ENCODE assay signal across 9 cellular contexts in genomic region chr5:127942246-127943060, GRCh38.
DNase-seq lines count a peak whose midpoint lies in the region; ATAC-seq and TF ChIP-seq lines count a peak whose summit lies in the region.
"Had no signal": no experiment of that assay in that cellular context is flagged by ENCODE, and none has a peak within 500 bp of the region (broad histone marks: within the 10 kb centered on the region; RNA-seq: fewer than 3 reads in every experiment).

No MANE protein-coding gene starts in this region.

- ATAC-seq in HG02870 (IDR thresholded peaks at IDR 0.05; ENCODE audit: unreplicated experiment), result peak; percentile 39
- ATAC-seq in stimulated activated naive B cell treated with anti-CD40 and anti-IgM and Interleukin-4, amounts not matched to agents 10 μg/mL and 1 μg/mL and 100 μg/mL, for 72 hours (replicated peaks), result no peak
- ATAC-seq: activated CD4-positive, CD25-positive, alpha-beta regulatory T cell treated with anti-CD3 and anti-CD28 coated beads, Interleukin-2, amount 50 U/mL, for 24 hours had no signal

- no peaks in the 10 kb centered on the region for H3K9me3 ChIP-seq in adipocyte (ENCODE audit: control insufficient read depth, low read length)

- H3K4me3 ChIP-seq in adipocyte (ENCODE audit: low read length), result no peak overlapping the region

- H3K4me1 ChIP-seq in adipocyte (ENCODE audit: control insufficient read depth, insufficient read depth, low read length), result peaks cover 8% of the 10 kb centered on the region

- H3K4me3 Mint-ChIP-seq in stimulated activated naive B cell treated with anti-CD40 and anti-IgM and Interleukin-4, amounts not matched to agents 10 μg/mL and 1 μg/mL and 100 μg/mL, for 72 hours, result no peak overlapping the region

- CTCF ChIA-PET in HEK293T (lab: Yijun Ruan, JAX), result no interaction called here

- no peak overlapping the region for H3K9ac ChIP-seq in adipocyte (ENCODE audit: low read length)

- no peak overlapping the region for H3K27ac Mint-ChIP-seq in stimulated activated naive B cell treated with anti-CD40 and anti-IgM and Interleukin-4, amounts not matched to agents 10 μg/mL and 1 μg/mL and 100 μg/mL, for 72 hours

- no peaks in the 10 kb centered on the region for H3K36me3 ChIP-seq in adipocyte (ENCODE audit: control insufficient read depth, insufficient read depth, low read length, severe bottlenecking)

- POLR2A ChIA-PET in HEK293T (lab: Yijun Ruan, JAX), result interaction anchor here (0.8 kb wide), 1 partner anchor 140 kb away, joined by 3 read pairs; no protein-coding TSS in a partner anchor

- H3K4me1 Mint-ChIP-seq in stimulated activated naive B cell treated with anti-CD40 and anti-IgM and Interleukin-4, amounts not matched to agents 10 μg/mL and 1 μg/mL and 100 μg/mL, for 72 hours, result peaks cover 0 to 1% of the 10 kb centered on the region in 2 donors

- peaks cover 2 to 5% of the 10 kb centered on the region in 2 donors for H3K36me3 Mint-ChIP-seq in stimulated activated naive B cell treated with anti-CD40 and anti-IgM and Interleukin-4, amounts not matched to agents 10 μg/mL and 1 μg/mL and 100 μg/mL, for 72 hours

- no peaks in the 10 kb centered on the region for H3K27me3 ChIP-seq in adipocyte (replicated peaks; ENCODE audit: control insufficient read depth, insufficient read depth, low read length)

- H3K9me3 Mint-ChIP-seq in stimulated activated naive B cell treated with anti-CD40 and anti-IgM and Interleukin-4, amounts not matched to agents 10 μg/mL and 1 μg/mL and 100 μg/mL, for 72 hours, result peaks cover 0 to 3% of the 10 kb centered on the region in 2 donors

- no peaks in the 10 kb centered on the region for H3K27me3 Mint-ChIP-seq in stimulated activated naive B cell treated with anti-CD40 and anti-IgM and Interleukin-4, amounts not matched to agents 10 μg/mL and 1 μg/mL and 100 μg/mL, for 72 hours

- peak; percentile 19 for DNase-seq in Daoy (ENCODE audit: low read depth)
- DNase-seq in adipocyte (ENCODE audit: low read depth), result peak; percentile 33
- peak; percentile 7 for DNase-seq in medulla oblongata (ENCODE audit: extremely low spot score)
- no peak for DNase-seq in HEK293T (ENCODE audit: extremely low spot score)
- no peak for DNase-seq in SW480 (ENCODE audit: low spot score)
- no peak for DNase-seq in stimulated activated naive B cell treated with anti-CD40 and anti-IgM and Interleukin-4, amounts not matched to agents 10 μg/mL and 1 μg/mL and 100 μg/mL, for 72 hours
- no peak for DNase-seq in activated effector memory CD4-positive, alpha-beta T cell treated with anti-CD3 and anti-CD28 coated beads, Interleukin-2, amount 50 U/mL, for 16 hours

TF ChIP-seq in HEK293T, 16 proteins besides CTCF, POLR2A, EP300 and RAD21:
- no peak for TF ChIP-seq CTBP1 (IDR thresholded peaks at IDR 0.05; ENCODE audit: borderline replicate concordance)
- no peak for TF ChIP-seq FOXM1 (IDR thresholded peaks at IDR 0.05; ENCODE audit: borderline replicate concordance)
- no peak for TF ChIP-seq LEF1 (IDR thresholded peaks at IDR 0.05; ENCODE audit: borderline replicate concordance)
- TF ChIP-seq L3MBTL2 (conservative IDR thresholded peaks at IDR 0.05), result no peak
- TF ChIP-seq, protein P1, sequence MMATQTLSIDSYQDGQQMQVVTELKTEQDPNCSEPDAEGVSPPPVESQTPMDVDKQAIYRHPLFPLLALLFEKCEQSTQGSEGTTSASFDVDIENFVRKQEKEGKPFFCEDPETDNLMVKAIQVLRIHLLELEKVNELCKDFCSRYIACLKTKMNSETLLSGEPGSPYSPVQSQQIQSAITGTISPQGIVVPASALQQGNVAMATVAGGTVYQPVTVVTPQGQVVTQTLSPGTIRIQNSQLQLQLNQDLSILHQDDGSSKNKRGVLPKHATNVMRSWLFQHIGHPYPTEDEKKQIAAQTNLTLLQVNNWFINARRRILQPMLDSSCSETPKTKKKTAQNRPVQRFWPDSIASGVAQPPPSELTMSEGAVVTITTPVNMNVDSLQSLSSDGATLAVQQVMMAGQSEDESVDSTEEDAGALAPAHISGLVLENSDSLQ (IDR thresholded peaks at IDR 0.05), result no peak
- TF ChIP-seq SUZ12 (IDR thresholded peaks at IDR 0.05), result no peak
- TF ChIP-seq NFRKB (IDR thresholded peaks at IDR 0.05), result no peak
- TF ChIP-seq ARNT (IDR thresholded peaks at IDR 0.05), result no peak
- no peak for TF ChIP-seq TARDBP (IDR thresholded peaks at IDR 0.05)
- no peak for TF ChIP-seq FOXA1 (IDR thresholded peaks at IDR 0.05)

Comparison
In these comparisons a context has a peak if more than half of its experiments do, and no peak if none do; other contexts are left out.
1. DNase-seq: peak in Daoy (single experiment), adipocyte (single experiment) and medulla oblongata (single experiment); none in HEK293T (single experiment), SW480 (single experiment), stimulated activated naive B cell treated with anti-CD40 and anti-IgM and Interleukin-4, amounts not matched to agents 10 μg/mL and 1 μg/mL and 100 μg/mL, for 72 hours (single experiment) and activated effector memory CD4-positive, alpha-beta T cell treated with anti-CD3 and anti-CD28 coated beads, Interleukin-2, amount 50 U/mL, for 16 hours (single experiment).